ENCODE assay signal across 21 cellular contexts in the genomic region with DNA sequence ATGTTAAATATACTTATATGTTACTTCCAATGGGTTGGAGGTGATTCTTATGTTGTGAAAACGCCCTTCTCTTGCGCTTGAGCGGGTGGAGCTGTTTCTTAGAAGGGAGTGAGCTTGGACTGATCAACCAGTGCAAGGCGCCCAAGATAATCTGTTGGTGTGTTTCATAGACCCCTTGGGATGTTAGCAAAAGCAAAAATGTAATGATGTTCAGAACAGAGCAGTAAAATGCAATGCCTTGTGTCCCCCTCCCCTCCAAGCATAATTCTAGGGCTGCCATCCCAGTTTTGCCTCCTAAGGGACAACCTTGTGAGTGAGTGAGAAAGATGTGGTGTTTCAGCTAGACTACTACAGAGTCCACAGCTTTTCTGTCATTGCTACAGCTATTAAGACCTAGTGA. TPM values are rescaled to one million over a fixed set of nuclear protein-coding genes. Genes with fewer than 3 reads are reported as not detected.
"Had no signal": no experiment of that assay in that cellular context is flagged by ENCODE, and none has a peak within 500 bp of the region (broad histone marks: within the 10 kb centered on the region; RNA-seq: fewer than 3 reads in every experiment).

No MANE protein-coding gene starts in this region.

- H3K36me3 ChIP-seq: cardiac muscle cell, neutrophil, pancreas, suprapubic skin had no signal

- ATAC-seq: activated CD8-positive, alpha-beta T cell treated with anti-CD3 and anti-CD28 coated beads for 36 hours; activated T-helper 17 cell treated with anti-CD3 and anti-CD28 coated beads, Interleukin-2, amount 50 U/mL, for 72 hours; left colon; natural killer cell treated with Interleukin-12 subunit alpha and Interleukin-12 subunit beta and Interleukin-15 and Interleukin-18, amount 100 ng/mL, for 72 hours; pancreas had no signal

- H3K27me3 ChIP-seq: suprapubic skin had no signal

- H3K4me1 ChIP-seq: pancreas had no signal

- H3K36me3 Mint-ChIP-seq: activated naive CD8-positive, alpha-beta T cell treated with anti-CD3 and anti-CD28 coated beads for 36 hours; mesothelial cell of epicardium; natural killer cell treated with Interleukin-12 subunit alpha and Interleukin-12 subunit beta and Interleukin-15 and Interleukin-18, amount 100 ng/mL, for 72 hours had no signal

- H3K4me1 Mint-ChIP-seq: activated naive CD8-positive, alpha-beta T cell treated with anti-CD3 and anti-CD28 coated beads for 36 hours; activated T-helper 17 cell treated with anti-CD3 and anti-CD28 coated beads, Interleukin-2, amount 50 U/mL, for 72 hours had no signal

- H3K4me3 Mint-ChIP-seq: activated B cell treated with CpG ODN at 0.5 μM for 24 hours; activated CD8-positive, alpha-beta T cell treated with anti-CD3 and anti-CD28 coated beads for 36 hours; activated naive CD8-positive, alpha-beta T cell treated with anti-CD3 and anti-CD28 coated beads for 36 hours; activated T-helper 17 cell treated with anti-CD3 and anti-CD28 coated beads, Interleukin-2, amount 50 U/mL, for 72 hours; mesothelial cell of epicardium; natural killer cell treated with Interleukin-12 subunit alpha and Interleukin-12 subunit beta and Interleukin-15 and Interleukin-18, amount 100 ng/mL, for 72 hours; type B pancreatic cell had no signal

- H3K9me3 Mint-ChIP-seq: activated B cell treated with CpG ODN at 0.5 μM for 24 hours; activated CD8-positive, alpha-beta T cell treated with anti-CD3 and anti-CD28 coated beads for 36 hours; activated naive CD8-positive, alpha-beta T cell treated with anti-CD3 and anti-CD28 coated beads for 36 hours; activated T-helper 17 cell treated with anti-CD3 and anti-CD28 coated beads, Interleukin-2, amount 50 U/mL, for 72 hours; mesothelial cell of epicardium; natural killer cell treated with Interleukin-12 subunit alpha and Interleukin-12 subunit beta and Interleukin-15 and Interleukin-18, amount 100 ng/mL, for 72 hours; type B pancreatic cell had no signal

- H3K27ac Mint-ChIP-seq: activated B cell treated with CpG ODN at 0.5 μM for 24 hours; activated CD8-positive, alpha-beta T cell treated with anti-CD3 and anti-CD28 coated beads for 36 hours; activated naive CD8-positive, alpha-beta T cell treated with anti-CD3 and anti-CD28 coated beads for 36 hours; activated T-helper 17 cell treated with anti-CD3 and anti-CD28 coated beads, Interleukin-2, amount 50 U/mL, for 72 hours; mesothelial cell of epicardium; natural killer cell treated with Interleukin-12 subunit alpha and Interleukin-12 subunit beta and Interleukin-15 and Interleukin-18, amount 100 ng/mL, for 72 hours; type B pancreatic cell had no signal

- DNase-seq: activated B cell treated with CpG ODN at 0.5 μM for 24 hours; activated CD4-positive, alpha-beta T cell treated with anti-CD3 and anti-CD28 coated beads for 4 hours; activated CD8-positive, alpha-beta T cell treated with anti-CD3 and anti-CD28 coated beads for 36 hours; activated naive CD4-positive, alpha-beta T cell; activated naive CD8-positive, alpha-beta T cell treated with anti-CD3 and anti-CD28 coated beads for 36 hours; activated T-cell treated with anti-CD3 and anti-CD28 coated beads, Interleukin-2, amount 50 U/mL, for 1 hour; amniotic stem cell; islet precursor cell; left colon; pancreas; stimulated activated CD4-positive, alpha-beta T cell treated with anti-CD3 and anti-CD28 coated beads, Interleukin-2, amount 100 ng/mL, for 24 hours; stimulated activated naive CD4-positive, alpha-beta T cell treated with Interleukin-2 at 50 U/mL for 16 hours; T1000 had no signal

- H3K4me3 ChIP-seq: cardiac muscle cell, pancreas, suprapubic skin had no signal

- H3K9me3 ChIP-seq: neutrophil, pancreas, suprapubic skin had no signal

- H3K27ac ChIP-seq: cardiac muscle cell, neutrophil, pancreas, suprapubic skin had no signal

RNA-seq across cellular contexts. Expression of a gene that starts 6.2 kb away (rescaled TPM):
- total RNA-seq: activated B cell treated with CpG ODN at 0.5 μM for 24 hours; natural killer cell treated with Interleukin-12 subunit alpha and Interleukin-12 subunit beta and Interleukin-15 and Interleukin-18, amount 100 ng/mL, for 72 hours; T-helper 1 cell treated with Interleukin-12 subunit alpha and Interleukin-12 subunit beta and Interleukin-4 antibody, amounts not matched to agents 30 ng/mL and 1 ng/mL, for 36 hours had no signal
